ENCODE assay signal across 11 cellular contexts in the genomic region with DNA sequence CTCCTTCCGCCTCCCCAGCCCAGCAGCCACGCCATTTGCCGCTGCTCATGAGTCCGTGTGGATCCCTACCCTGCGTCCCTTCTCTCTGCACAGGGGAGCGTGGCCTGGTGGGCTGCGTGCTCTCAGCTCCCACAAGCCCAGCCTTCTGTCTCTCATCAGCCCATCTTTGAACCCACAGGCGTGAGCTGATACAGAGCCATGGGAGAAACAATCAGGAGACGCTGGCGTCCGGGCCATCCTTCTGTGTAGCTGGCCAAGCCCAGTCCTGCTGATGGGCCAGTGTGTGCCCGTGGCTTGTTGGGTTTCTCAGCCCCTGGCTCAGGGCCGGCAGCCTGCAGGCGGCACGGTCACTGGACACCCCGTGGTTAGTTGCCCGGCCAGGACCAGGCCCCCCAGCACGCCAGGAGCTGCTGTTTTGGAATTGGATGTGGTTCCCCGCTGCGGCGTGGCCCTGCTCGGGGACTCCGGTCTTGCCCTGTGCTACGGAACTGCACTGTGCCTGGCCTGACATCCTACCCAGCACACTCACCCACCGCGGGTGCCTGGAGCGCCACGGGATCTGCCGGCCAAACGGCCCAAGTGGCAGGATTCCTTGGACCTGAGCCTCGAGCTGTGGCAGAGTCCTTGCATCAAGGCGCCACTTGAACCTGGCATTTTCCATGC.
DNase-seq lines count a peak whose midpoint lies in the region; ATAC-seq and TF ChIP-seq lines count a peak whose summit lies in the region.
"Had no signal": no experiment of that assay in that cellular context is flagged by ENCODE, and none has a peak within 500 bp of the region (broad histone marks: within the 10 kb centered on the region; RNA-seq: fewer than 3 reads in every experiment).

No MANE protein-coding gene starts in this region.

- H3K4me1 ChIP-seq in left ventricle myocardium inferior: peaks cover 12% of the 10 kb centered on the region
- peaks cover 6% of the 10 kb centered on the region in 2 donors for H3K4me1 ChIP-seq in gastrocnemius medialis
- no peaks in the 10 kb centered on the region for H3K4me1 ChIP-seq in left lung
- H3K4me1 ChIP-seq: BE2C, SJSA1 had no signal

- H3K4me3 ChIP-seq in left ventricle myocardium inferior (peak overlapping the region; percentile 44), gastrocnemius medialis (no peak overlapping the region), left lung (no peak overlapping the region)
- H3K4me3 ChIP-seq: SJSA1 had no signal

- intact Hi-C loops in left ventricle myocardium inferior (cut with micrococcal nuclease) (no loop called here), gastrocnemius medialis (cut with DNase I; ENCODE audit: low total_unique reads) (loop anchor here (1.0 kb wide), 2 partner anchors 95 to 180 kb away; no protein-coding TSS in a partner anchor), left lung (cut with DNase I) (no loop called here)

- TF ChIP-seq POLR2A in gastrocnemius medialis (IDR thresholded peaks at IDR 0.05): no peak

- no peak overlapping the region for H3K27ac ChIP-seq in VCaP
- H3K27ac ChIP-seq in left ventricle myocardium inferior (replicated peaks): peak overlapping the region; percentile 85
- H3K27ac ChIP-seq in gastrocnemius medialis: no peak overlapping the region
- no peak overlapping the region for H3K27ac ChIP-seq in left lung
- H3K27ac ChIP-seq: brain microvascular endothelial cell, SJSA1 had no signal

- DNase-seq in left ventricle myocardium inferior (peak; percentile 69), gastrocnemius medialis (no peak), left lung (no peak), NCI-H1436 (lab: John Stamatoyannopoulos, UW) (no peak)
- DNase-seq: brain microvascular endothelial cell, NCI-H524 treated with DMSO at 0.1 percent for 48 hours had no signal

- ATAC-seq in gastrocnemius medialis (peak; percentile 51 to 62), left lung (no peak), GM21825 (IDR thresholded peaks at IDR 0.05; ENCODE audit: unreplicated experiment) (no peak)

- H3K36me3 ChIP-seq in left ventricle myocardium inferior (no peaks in the 10 kb centered on the region), gastrocnemius medialis (no peaks in the 10 kb centered on the region), left lung (no peaks in the 10 kb centered on the region)
- H3K36me3 ChIP-seq: BE2C, brain microvascular endothelial cell, SJSA1 had no signal

- no peaks in the 10 kb centered on the region for H3K27me3 ChIP-seq in left ventricle myocardium inferior (ENCODE audit: low read depth)
- H3K27me3 ChIP-seq in gastrocnemius medialis: peaks cover 9 to 26% (median 10%) of the 10 kb centered on the region in 3 donors
- H3K27me3 ChIP-seq in left lung: peaks cover 0 to 53% of the 10 kb centered on the region in 2 donors
- H3K27me3 ChIP-seq: brain microvascular endothelial cell had no signal

- in situ Hi-C loops in gastrocnemius medialis (cut with MboI; ENCODE audit: low sequenced_read_pairs in 4 of 4): loop anchor here in 2 of 4 donors (25.0 kb wide), 1 partner anchor 172 kb away; no protein-coding TSS in a partner anchor

- 0 out of 2 replicates have a peak, but pooled peaks have one; percentile 18 for TF ChIP-seq CTCF in LNCAP (IDR thresholded peaks at IDR 0.05)
- TF ChIP-seq CTCF in VCaP (conservative IDR thresholded peaks at IDR 0.05): peak; percentile 25
- TF ChIP-seq CTCF in left ventricle myocardium inferior (IDR thresholded peaks at IDR 0.05; ENCODE audit: borderline replicate concordance): no peak
- TF ChIP-seq CTCF in gastrocnemius medialis (IDR thresholded peaks at IDR 0.05 in 4 of 5, conservative IDR thresholded peaks at IDR 0.05 in 1 of 5): peak in 1 of 5 experiments; percentile 0
- no peak for TF ChIP-seq CTCF in left lung (IDR thresholded peaks at IDR 0.05)

- peaks cover 11% of the 10 kb centered on the region for H3K9me3 ChIP-seq in left ventricle myocardium inferior (replicated peaks)
- H3K9me3 ChIP-seq in gastrocnemius medialis: no peaks in the 10 kb centered on the region
- H3K9me3 ChIP-seq in left lung: peaks cover 0 to 12% of the 10 kb centered on the region in 2 donors

Comparison
In these comparisons a context has a peak if more than half of its experiments do, and no peak if none do; other contexts are left out.
1. CTCF ChIP-seq: peak in LNCAP (single experiment) and VCaP (single experiment); none in left ventricle myocardium inferior (single experiment) and left lung (0 of 2).
2. ATAC-seq: peak in gastrocnemius medialis (2 of 2); none in left lung (single experiment) and GM21825 (single experiment).